In the genomic region with DNA sequence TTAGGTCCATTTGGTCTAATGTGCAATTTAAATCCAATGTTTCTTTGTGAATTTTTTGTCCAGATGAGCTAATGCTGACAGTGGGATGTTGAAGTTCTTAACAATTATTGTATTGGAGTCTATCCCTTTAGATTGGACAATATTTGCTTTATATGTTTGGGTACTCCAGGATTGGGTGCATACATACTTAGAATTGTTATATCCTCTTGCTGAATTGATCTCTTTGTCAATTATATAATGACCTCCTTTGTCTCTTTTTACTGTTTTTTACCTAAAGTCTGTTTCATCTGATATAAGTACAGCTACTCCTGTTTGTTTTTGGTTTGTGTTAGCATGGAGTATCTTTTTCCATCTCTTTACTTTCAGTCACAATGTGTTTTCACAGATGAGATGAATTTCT, we compare ENCODE assay signal across 17 cellular contexts. TPM values are rescaled to one million over a fixed set of nuclear protein-coding genes. Genes with fewer than 3 reads are reported as not detected.
DNase-seq lines count a peak whose midpoint lies in the region; ATAC-seq and TF ChIP-seq lines count a peak whose summit lies in the region.
"Had no signal": no experiment of that assay in that cellular context is flagged by ENCODE, and none has a peak within 500 bp of the region (broad histone marks: within the 10 kb centered on the region; RNA-seq: fewer than 3 reads in every experiment).

No MANE protein-coding gene starts in this region.

- no peaks in the 10 kb centered on the region for H3K27me3 Mint-ChIP-seq in activated naive CD4-positive, alpha-beta T cell treated with anti-CD3 and anti-CD28 coated beads, Interleukin-2, amount 50 U/mL, for 24 hours
- no peaks in the 10 kb centered on the region for H3K27me3 Mint-ChIP-seq in T-helper 17 cell

- peaks cover 88% of the 10 kb centered on the region for H3K4me1 Mint-ChIP-seq in activated naive CD4-positive, alpha-beta T cell treated with anti-CD3 and anti-CD28 coated beads, Interleukin-2, amount 50 U/mL, for 24 hours
- H3K4me1 Mint-ChIP-seq in T-helper 17 cell, result peaks cover 47% of the 10 kb centered on the region

- no peaks in the 10 kb centered on the region for H3K9me3 ChIP-seq in T-helper 17 cell (ENCODE audit: control insufficient read depth, low read length, poor library complexity, severe bottlenecking)

- H3K4me3 ChIP-seq in brain microvascular endothelial cell (ENCODE audit: low read depth, low read length), result no peak overlapping the region
- H3K4me3 ChIP-seq in coronary artery, result no peak overlapping the region

- H3K27ac ChIP-seq in brain microvascular endothelial cell, result peak overlapping the region; percentile 22
- no peak overlapping the region for H3K27ac ChIP-seq in coronary artery
- H3K27ac ChIP-seq: C4-2B had no signal

- H3K27me3 ChIP-seq in brain microvascular endothelial cell (replicated peaks), result no peaks in the 10 kb centered on the region

- no peak for TF ChIP-seq CTCF in brain microvascular endothelial cell (IDR thresholded peaks at IDR 0.05; ENCODE audit: low read depth, low read length, missing control alignments)
- TF ChIP-seq CTCF in coronary artery (IDR thresholded peaks at IDR 0.05), result no peak

- H3K27ac Mint-ChIP-seq in activated naive CD4-positive, alpha-beta T cell treated with anti-CD3 and anti-CD28 coated beads, Interleukin-2, amount 50 U/mL, for 24 hours, result peak overlapping the region; percentile 88
- peak overlapping the region; percentile 83 for H3K27ac Mint-ChIP-seq in T-helper 17 cell
- H3K27ac Mint-ChIP-seq: HFFc6 had no signal

- ATAC-seq in T-helper 17 cell, result no peak
- no peak for ATAC-seq in HG02610 (IDR thresholded peaks at IDR 0.05; ENCODE audit: unreplicated experiment)

- in situ Hi-C loops in brain microvascular endothelial cell (cut with HindIII; ENCODE audit: low pct_ligation_motif_present, low sequenced_read_pairs) (no loop called here), G401 (cut with HindIII; ENCODE audit: low sequenced_read_pairs) (no loop called here)

- H3K4me3 Mint-ChIP-seq in activated naive CD4-positive, alpha-beta T cell treated with anti-CD3 and anti-CD28 coated beads, Interleukin-2, amount 50 U/mL, for 24 hours, result peak overlapping the region; percentile 76
- H3K4me3 Mint-ChIP-seq in T-helper 17 cell, result no peak overlapping the region
- H3K4me3 Mint-ChIP-seq: HFFc6 had no signal

- peaks cover 77% of the 10 kb centered on the region for H3K36me3 Mint-ChIP-seq in activated naive CD4-positive, alpha-beta T cell treated with anti-CD3 and anti-CD28 coated beads, Interleukin-2, amount 50 U/mL, for 24 hours
- peaks cover 24% of the 10 kb centered on the region for H3K36me3 Mint-ChIP-seq in T-helper 17 cell (ENCODE audit: low read depth)

- peaks cover 9% of the 10 kb centered on the region for H3K9me3 Mint-ChIP-seq in activated naive CD4-positive, alpha-beta T cell treated with anti-CD3 and anti-CD28 coated beads, Interleukin-2, amount 50 U/mL, for 24 hours
- H3K9me3 Mint-ChIP-seq: HFFc6 had no signal

- DNase-seq in activated naive CD4-positive, alpha-beta T cell treated with anti-CD3 and anti-CD28 coated beads, Interleukin-2, amount 50 U/mL, for 16 hours, result no peak
- DNase-seq in T-helper 17 cell, result no peak
- DNase-seq in brain microvascular endothelial cell, result no peak
- peak; percentile 25 for DNase-seq in pons (ENCODE audit: low spot score)
- no peak for DNase-seq in G401 (ENCODE audit: low spot score)
- no peak for DNase-seq in coronary artery (ENCODE audit: low spot score)
- DNase-seq: COR-L47, EL, Karpas-422, MM.1S, NCI-H1092 treated with DMSO at 0.1 percent for 48 hours, NCI-H510A treated with DMSO at 0.1 percent for 48 hours, NCI-H82 had no signal

- H3K36me3 ChIP-seq in brain microvascular endothelial cell (replicated peaks), result peaks cover 2% of the 10 kb centered on the region

RNA-seq across cellular contexts. Expression of a gene that starts 22.2 kb away (rescaled TPM):
- 100 to 1,000 TPM in 1 of 2 donors, 10 to 100 TPM in 1; 98.3 to 133 TPM for total RNA-seq in T-helper 17 cell
- 11.4 and 11.5 TPM in 2 replicates for total RNA-seq in G401 (2014; rRNA removed; shearing (Covaris generic))
